Comparison of ENCODE assay signal across 27 cellular contexts in genomic region chr4:19002170-19002569, GRCh38.
DNase-seq lines count a peak whose midpoint lies in the region; ATAC-seq and TF ChIP-seq lines count a peak whose summit lies in the region.
"Had no signal": no experiment of that assay in that cellular context is flagged by ENCODE, and none has a peak within 500 bp of the region (broad histone marks: within the 10 kb centered on the region; RNA-seq: fewer than 3 reads in every experiment).

No MANE protein-coding gene starts in this region.

- H3K79me2 ChIP-seq in GM23338 (replicated peaks; ENCODE audit: insufficient read depth), result no peaks in the 10 kb centered on the region

- H3K36me3 ChIP-seq in A673 (ENCODE audit: insufficient read depth, low read length, poor library complexity, severe bottlenecking) (no peaks in the 10 kb centered on the region), GM23338 (ENCODE audit: insufficient read depth) (no peaks in the 10 kb centered on the region; the same call in 1 of the 2 replicates), NT2/D1 (ENCODE audit: insufficient read depth, insufficient read length, low read length) (no peaks in the 10 kb centered on the region), MG63 (no peaks in the 10 kb centered on the region)

- TF ChIP-seq CTCF in A673 (conservative IDR thresholded peaks at IDR 0.05; ENCODE audit: low read depth, low read length) (no peak), GM23338 (conservative IDR thresholded peaks at IDR 0.05; ENCODE audit: low read depth in 2 of 2) (no peak)

- H3K36me3 Mint-ChIP-seq in GM23338 (ENCODE audit: low read depth), result peaks cover 58% of the 10 kb centered on the region
- H3K36me3 Mint-ChIP-seq: CD4-positive, alpha-beta memory T cell; IgD-negative memory B cell had no signal

- H3K4me3 Mint-ChIP-seq in GM23338, result no peak overlapping the region; the same call in 2 of the 3 replicates
- H3K4me3 Mint-ChIP-seq: CD4-positive, alpha-beta memory T cell; IgD-negative memory B cell; T-helper 1 cell treated with Interleukin-12 subunit alpha and Interleukin-12 subunit beta and Interleukin-4 antibody, amounts not matched to agents 30 μg/mL and 1 μg/mL, for 36 hours had no signal

- H3K27me3 ChIP-seq in A673 (replicated peaks; ENCODE audit: insufficient read depth, low read depth, low read length, poor library complexity) (no peaks in the 10 kb centered on the region), GM23338 (ENCODE audit: insufficient read depth) (no peaks in the 10 kb centered on the region), NT2/D1 (ENCODE audit: insufficient read depth, insufficient read length) (no peaks in the 10 kb centered on the region), MG63 (no peaks in the 10 kb centered on the region)
- H3K27me3 ChIP-seq: BLaER1 treated with 17β-estradiol and CSF1 and Interleukin-3, amounts not matched to agents 10 nM and 100 nM had no signal

- H3F3A ChIP-seq in GM23338 (replicated peaks; ENCODE audit: low read depth), result no peaks in the 10 kb centered on the region

- peaks cover 7% of the 10 kb centered on the region for H3K4me1 Mint-ChIP-seq in GM23338
- H3K4me1 Mint-ChIP-seq: CD4-positive, alpha-beta memory T cell; IgD-negative memory B cell had no signal

- no peak overlapping the region for H3K4me3 ChIP-seq in A673 (ENCODE audit: low read depth, low read length, poor library complexity, severe bottlenecking)
- no peak overlapping the region for H3K4me3 ChIP-seq in GM23338
- no peak overlapping the region for H3K4me3 ChIP-seq in NT2/D1 (ENCODE audit: insufficient read length, low read depth)
- no peak overlapping the region for H3K4me3 ChIP-seq in MG63
- H3K4me3 ChIP-seq: BLaER1 treated with 17β-estradiol and CSF1 and Interleukin-3, amounts not matched to agents 10 nM and 100 nM had no signal

- H3K9ac ChIP-seq in NT2/D1 (ENCODE audit: insufficient read length, low read depth), result no peak overlapping the region
- H3K9ac ChIP-seq: BLaER1 treated with 17β-estradiol and CSF1 and Interleukin-3, amounts not matched to agents 10 nM and 100 nM had no signal

- H3K9me3 Mint-ChIP-seq in GM23338, result peaks cover 48% of the 10 kb centered on the region

- H3K4me2 ChIP-seq in GM23338, result no peak overlapping the region

- H3K9me2 ChIP-seq in GM23338 (ENCODE audit: insufficient read depth), result 0 out of 2 replicates have a peak, but pooled peaks cover 7% of the 10 kb centered on the region

- H3K27ac Mint-ChIP-seq in GM23338, result no peak overlapping the region
- H3K27ac Mint-ChIP-seq: CD4-positive, alpha-beta memory T cell; IgD-negative memory B cell; T-helper 1 cell treated with Interleukin-12 subunit alpha and Interleukin-12 subunit beta and Interleukin-4 antibody, amounts not matched to agents 30 μg/mL and 1 μg/mL, for 36 hours had no signal

- BruUV-seq in A673 (replicated peaks; lab: Mats Ljungman, UMichigan), result no TSS peak

- no peaks in the 10 kb centered on the region for H3K4me1 ChIP-seq in A673 (ENCODE audit: insufficient read depth, low read length, poor library complexity, severe bottlenecking)
- H3K4me1 ChIP-seq in GM23338 (ENCODE audit: insufficient read depth), result no peaks in the 10 kb centered on the region
- H3K4me1 ChIP-seq in NT2/D1 (ENCODE audit: insufficient read depth, insufficient read length), result no peaks in the 10 kb centered on the region

- no peaks in the 10 kb centered on the region for H4K20me1 ChIP-seq in GM23338 (replicated peaks; ENCODE audit: insufficient read depth)
- H4K20me1 ChIP-seq: BLaER1 treated with 17β-estradiol and CSF1 and Interleukin-3, amounts not matched to agents 10 nM and 100 nM had no signal

- POLR2A ChIA-PET in A673 (lab: Charles Lee; ENCODE audit: low non-redundant PET), result no interaction called here

- no peak overlapping the region for H2AFZ ChIP-seq in GM23338

- H3K27ac ChIP-seq in A673 (ENCODE audit: low read depth, low read length, poor library complexity, severe bottlenecking) (no peak overlapping the region), GM23338 (ENCODE audit: low read depth) (no peak overlapping the region)
- H3K27ac ChIP-seq: BLaER1 treated with 17β-estradiol and CSF1 and Interleukin-3, amounts not matched to agents 10 nM and 100 nM; RWPE1 had no signal

- H3K9me3 ChIP-seq in A673 (ENCODE audit: low read depth, low read length, poor library complexity, severe bottlenecking) (no peaks in the 10 kb centered on the region), NT2/D1 (ENCODE audit: insufficient read depth, low read length) (peaks cover 55% of the 10 kb centered on the region), MG63 (no peaks in the 10 kb centered on the region)

- DNase-seq in A673 (ENCODE audit: low spot score) (peak; percentile 30), GM23338 (ENCODE audit: low spot score) (peak; percentile 41), NT2/D1 (ENCODE audit: low read depth, low spot score) (peak; percentile 43), islet precursor cell (peak; percentile 53), NOMO-1 (lab: John Stamatoyannopoulos, UW; ENCODE audit: unreplicated experiment in 2 of 2) (no peak), MG63 (no peak)
- DNase-seq: CD4-positive, alpha-beta memory T cell; COR-L47; EL; GF-D8; NCI-H1092 treated with DMSO at 0.1 percent for 48 hours; NCI-H1436; NCI-H187; NCI-H2081 treated with DMSO at 0.1 percent for 48 hours; NCI-H2171 treated with DMSO at 0.1 percent for 48 hours; NCI-H345; NCI-H524; NCI-H748 treated with DMSO at 0.1 percent for 48 hours; NK-92 treated with Interleukin-12 subunit alpha and Interleukin-12 subunit beta, amount 100 ng/mL, for 24 hours; SHP77; SW 1271 had no signal

- CTCF ChIA-PET in A673 (lab: Charles Lee), result no interaction called here

- ATAC-seq in GM23338 (no peak), HG03521 (IDR thresholded peaks at IDR 0.05; ENCODE audit: unreplicated experiment) (no peak), HG02623 (IDR thresholded peaks at IDR 0.05; ENCODE audit: unreplicated experiment) (no peak)

- peaks cover 2% of the 10 kb centered on the region for H3K27me3 Mint-ChIP-seq in GM23338 (ENCODE audit: insufficient read depth, low read depth, poor library complexity)
- H3K27me3 Mint-ChIP-seq: CD4-positive, alpha-beta memory T cell; IgD-negative memory B cell had no signal

- intact Hi-C loops in A673 (cut with micrococcal nuclease; ENCODE audit: unreplicated experiment), result no loop called here

TF ChIP-seq in GM23338, 12 proteins besides CTCF, POLR2A, EP300 and RAD21 (continues in another document):
- no peak for TF ChIP-seq POLR2AphosphoS5 (IDR thresholded peaks at IDR 0.05; ENCODE audit: low read depth)
- no peak for TF ChIP-seq EZH2 (IDR thresholded peaks at IDR 0.05; ENCODE audit: low read depth, unreplicated experiment)
- no peak for TF ChIP-seq NANOG (IDR thresholded peaks at IDR 0.05; ENCODE audit: borderline replicate concordance)
- no peak for TF ChIP-seq ETS1 (IDR thresholded peaks at IDR 0.05)
- no peak for TF ChIP-seq ZNF331 (CRISPR knock-in tag; IDR thresholded peaks at IDR 0.05; ENCODE audit: low read depth)
- TF ChIP-seq, protein P1, sequence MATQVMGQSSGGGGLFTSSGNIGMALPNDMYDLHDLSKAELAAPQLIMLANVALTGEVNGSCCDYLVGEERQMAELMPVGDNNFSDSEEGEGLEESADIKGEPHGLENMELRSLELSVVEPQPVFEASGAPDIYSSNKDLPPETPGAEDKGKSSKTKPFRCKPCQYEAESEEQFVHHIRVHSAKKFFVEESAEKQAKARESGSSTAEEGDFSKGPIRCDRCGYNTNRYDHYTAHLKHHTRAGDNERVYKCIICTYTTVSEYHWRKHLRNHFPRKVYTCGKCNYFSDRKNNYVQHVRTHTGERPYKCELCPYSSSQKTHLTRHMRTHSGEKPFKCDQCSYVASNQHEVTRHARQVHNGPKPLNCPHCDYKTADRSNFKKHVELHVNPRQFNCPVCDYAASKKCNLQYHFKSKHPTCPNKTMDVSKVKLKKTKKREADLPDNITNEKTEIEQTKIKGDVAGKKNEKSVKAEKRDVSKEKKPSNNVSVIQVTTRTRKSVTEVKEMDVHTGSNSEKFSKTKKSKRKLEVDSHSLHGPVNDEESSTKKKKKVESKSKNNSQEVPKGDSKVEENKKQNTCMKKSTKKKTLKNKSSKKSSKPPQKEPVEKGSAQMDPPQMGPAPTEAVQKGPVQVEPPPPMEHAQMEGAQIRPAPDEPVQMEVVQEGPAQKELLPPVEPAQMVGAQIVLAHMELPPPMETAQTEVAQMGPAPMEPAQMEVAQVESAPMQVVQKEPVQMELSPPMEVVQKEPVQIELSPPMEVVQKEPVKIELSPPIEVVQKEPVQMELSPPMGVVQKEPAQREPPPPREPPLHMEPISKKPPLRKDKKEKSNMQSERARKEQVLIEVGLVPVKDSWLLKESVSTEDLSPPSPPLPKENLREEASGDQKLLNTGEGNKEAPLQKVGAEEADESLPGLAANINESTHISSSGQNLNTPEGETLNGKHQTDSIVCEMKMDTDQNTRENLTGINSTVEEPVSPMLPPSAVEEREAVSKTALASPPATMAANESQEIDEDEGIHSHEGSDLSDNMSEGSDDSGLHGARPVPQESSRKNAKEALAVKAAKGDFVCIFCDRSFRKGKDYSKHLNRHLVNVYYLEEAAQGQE (IDR thresholded peaks at IDR 0.05; ENCODE audit: unreplicated experiment), result no peak

Comparison
In these comparisons a context has a peak if more than half of its experiments do, and no peak if none do; other contexts are left out.
1. DNase-seq: peak in A673 (single experiment), GM23338 (single experiment), NT2/D1 (single experiment) and islet precursor cell (single experiment); none in NOMO-1 (0 of 2) and MG63 (single experiment).